ENCODE assay signal across 30 cellular contexts in the genomic region with DNA sequence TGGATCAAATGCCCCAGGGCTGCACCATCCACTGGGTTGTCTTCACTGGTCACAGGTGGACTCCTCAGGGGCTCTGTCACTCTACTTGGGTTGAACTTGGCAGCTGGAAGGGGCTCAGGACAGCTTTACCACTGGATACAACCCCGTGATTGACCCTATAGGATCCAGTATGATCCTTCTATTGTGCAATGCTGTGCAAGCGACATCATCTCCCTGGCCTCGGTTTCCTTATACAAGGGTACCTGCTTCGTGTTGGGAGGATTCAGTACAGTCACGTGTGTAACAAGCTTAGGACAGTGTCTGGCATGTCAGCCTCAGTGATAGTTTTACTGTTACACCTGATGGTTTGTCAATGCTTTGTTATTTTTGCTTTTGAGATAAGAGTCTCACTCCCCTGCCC.
"Had no signal": no experiment of that assay in that cellular context is flagged by ENCODE, and none has a peak within 500 bp of the region (broad histone marks: within the 10 kb centered on the region; RNA-seq: fewer than 3 reads in every experiment).

No MANE protein-coding gene starts in this region.

- H3K27ac Mint-ChIP-seq: activated B cell treated with CpG ODN at 0.5 μM for 24 hours; activated CD8-positive, alpha-beta T cell treated with anti-CD3 and anti-CD28 coated beads for 36 hours; activated naive CD8-positive, alpha-beta T cell; activated T-helper 17 cell treated with anti-CD3 and anti-CD28 coated beads, Interleukin-2, amount 50 U/mL, for 72 hours; endodermal cell; T-cell; T-helper 1 cell treated with Interleukin-12 subunit alpha and Interleukin-12 subunit beta and Interleukin-4 antibody, amounts not matched to agents 30 μg/mL and 1 μg/mL, for 36 hours had no signal

- H3K27ac ChIP-seq: body of pancreas, coronary artery, WERI-Rb-1 had no signal

- H3K9me3 ChIP-seq: body of pancreas had no signal

- H3K27me3 Mint-ChIP-seq: activated B cell treated with CpG ODN at 0.5 μM for 24 hours; activated CD8-positive, alpha-beta T cell treated with anti-CD3 and anti-CD28 coated beads for 36 hours; activated naive CD8-positive, alpha-beta T cell; activated T-helper 17 cell treated with anti-CD3 and anti-CD28 coated beads, Interleukin-2, amount 50 U/mL, for 72 hours; T-cell had no signal

- H3K27me3 ChIP-seq: body of pancreas had no signal

- ATAC-seq: activated CD4-positive, CD25-positive, alpha-beta regulatory T cell treated with anti-CD3 and anti-CD28 coated beads, Interleukin-2, amount 50 U/mL, for 24 hours; activated CD8-positive, alpha-beta T cell treated with anti-CD3 and anti-CD28 coated beads for 36 hours; activated T-cell treated with anti-CD3 and anti-CD28 coated beads, Interleukin-2, amount 50 U/mL, for 4 hours; activated T-helper 17 cell treated with anti-CD3 and anti-CD28 coated beads, Interleukin-2, amount 50 U/mL, for 72 hours; body of pancreas; esophagus mucosa; T-cell had no signal

- H3K4me3 ChIP-seq: body of pancreas, coronary artery had no signal

- FAIRE-seq: frontal cortex had no signal

- DNase-seq: activated B cell treated with CpG ODN at 0.5 μM for 24 hours; activated CD4-positive, alpha-beta T cell treated with anti-CD3 and anti-CD28 coated beads for 48 hours; activated CD4-positive, alpha-beta T cell treated with anti-CD3 and anti-CD28 coated beads, Interleukin-2, amount 50 U/mL, for 1 hour; activated CD4-positive, alpha-beta T cell treated with anti-CD3 and anti-CD28 coated beads, Interleukin-2, amount 50 U/mL, for 48 hours; activated CD8-positive, alpha-beta memory T cell treated with anti-CD3 and anti-CD28 coated beads for 24 hours; activated CD8-positive, alpha-beta T cell treated with anti-CD3 and anti-CD28 coated beads for 36 hours; activated effector memory CD4-positive, alpha-beta T cell treated with Interleukin-2 at 50 U/mL for 16 hours; activated gamma-delta T cell treated with Interleukin-2 at 50 U/mL for 16 hours; activated naive CD4-positive, alpha-beta T cell treated with anti-CD3 and anti-CD28 coated beads, Interleukin-2, amount 50 U/mL, for 16 hours; activated naive CD4-positive, alpha-beta T cell treated with Interleukin-2 at 50 U/mL for 16 hours; activated T-cell treated with anti-CD3 and anti-CD28 coated beads, Interleukin-2, amount 50 U/mL, for 4 hours; amniotic stem cell; aorta; body of pancreas; central memory CD4-positive, alpha-beta T cell; cerebellar nuclear complex; dermis blood vessel endothelial cell; effector CD8-positive, alpha-beta T cell; endodermal cell; foreskin fibroblast; T-cell; T-helper 9 cell; WERI-Rb-1 had no signal

- H3K4me1 Mint-ChIP-seq: activated B cell treated with CpG ODN at 0.5 μM for 24 hours; activated T-helper 17 cell treated with anti-CD3 and anti-CD28 coated beads, Interleukin-2, amount 50 U/mL, for 72 hours; endodermal cell; T-cell had no signal

- H3K36me3 Mint-ChIP-seq: activated naive CD8-positive, alpha-beta T cell; T-cell had no signal

- H3K4me3 Mint-ChIP-seq: activated B cell treated with CpG ODN at 0.5 μM for 24 hours; activated CD8-positive, alpha-beta T cell treated with anti-CD3 and anti-CD28 coated beads for 36 hours; activated naive CD8-positive, alpha-beta T cell; activated T-cell treated with anti-CD3 and anti-CD28 coated beads, Interleukin-2, amount 50 U/mL, for 4 hours; activated T-helper 17 cell treated with anti-CD3 and anti-CD28 coated beads, Interleukin-2, amount 50 U/mL, for 72 hours; endodermal cell; T-cell; T-helper 1 cell treated with Interleukin-12 subunit alpha and Interleukin-12 subunit beta and Interleukin-4 antibody, amounts not matched to agents 30 μg/mL and 1 μg/mL, for 36 hours had no signal

- H3K4me1 ChIP-seq: body of pancreas had no signal

- H3K9me3 Mint-ChIP-seq: activated B cell treated with CpG ODN at 0.5 μM for 24 hours; activated CD8-positive, alpha-beta T cell treated with anti-CD3 and anti-CD28 coated beads for 36 hours; activated T-cell treated with anti-CD3 and anti-CD28 coated beads, Interleukin-2, amount 50 U/mL, for 4 hours; activated T-helper 17 cell treated with anti-CD3 and anti-CD28 coated beads, Interleukin-2, amount 50 U/mL, for 72 hours; endodermal cell; T-cell; T-helper 1 cell treated with Interleukin-12 subunit alpha and Interleukin-12 subunit beta and Interleukin-4 antibody, amounts not matched to agents 30 μg/mL and 1 μg/mL, for 36 hours had no signal
